ENCODE assay signal across 17 cellular contexts in genomic region chr2:208356846-208357574, GRCh38. TPM values are rescaled to one million over a fixed set of nuclear protein-coding genes. Genes with fewer than 3 reads are reported as not detected.
A peak's percentile ranks its signal among the peaks of the same experiment; 100 is the strongest.
DNase-seq lines count a peak whose midpoint lies in the region; ATAC-seq and TF ChIP-seq lines count a peak whose summit lies in the region.
"Had no signal": no experiment of that assay in that cellular context is flagged by ENCODE, and none has a peak within 500 bp of the region (broad histone marks: within the 10 kb centered on the region; RNA-seq: fewer than 3 reads in every experiment).

No MANE protein-coding gene starts in this region.

- H3K36me3 ChIP-seq in esophagus muscularis mucosa (peaks cover 21 to 47% (median 41%) of the 10 kb centered on the region in 4 donors), prostate gland (no peaks in the 10 kb centered on the region)

- H3K27ac ChIP-seq in esophagus muscularis mucosa (replicated peaks in 1 of 4) (peak overlapping the region in 3 of 4 donors; percentile 6 to 49 (median 15)), prostate gland (no peak overlapping the region)
- H3K27ac ChIP-seq: PC-9, tibial nerve had no signal

- peaks cover 46% of the 10 kb centered on the region for H3K36me3 Mint-ChIP-seq in activated CD4-positive, alpha-beta T cell treated with anti-CD3 and anti-CD28 coated beads, Interleukin-2, amount 10 ng/mL, durations not matched to agents 7 days and 5 days (ENCODE audit: low read depth)
- peaks cover 39% of the 10 kb centered on the region for H3K36me3 Mint-ChIP-seq in T-cell
- peaks cover 43% of the 10 kb centered on the region for H3K36me3 Mint-ChIP-seq in stimulated activated memory B cell treated with anti-CD40 and anti-IgM and Interleukin-4, amounts not matched to agents 10 μg/mL and 1 μg/mL and 100 μg/mL, for 72 hours

- H3K9me3 Mint-ChIP-seq in activated CD4-positive, alpha-beta T cell treated with anti-CD3 and anti-CD28 coated beads, Interleukin-2, amount 10 ng/mL, durations not matched to agents 7 days and 5 days: no peaks in the 10 kb centered on the region
- H3K9me3 Mint-ChIP-seq in T-cell: no peaks in the 10 kb centered on the region
- no peaks in the 10 kb centered on the region for H3K9me3 Mint-ChIP-seq in stimulated activated memory B cell treated with anti-CD40 and anti-IgM and Interleukin-4, amounts not matched to agents 10 μg/mL and 1 μg/mL and 100 μg/mL, for 72 hours
- H3K9me3 Mint-ChIP-seq: activated naive CD4-positive, alpha-beta T cell treated with anti-CD3 and anti-CD28 coated beads for 36 hours; T-helper 1 cell treated with Interleukin-12 subunit alpha and Interleukin-12 subunit beta and Interleukin-4 antibody, amounts not matched to agents 30 μg/mL and 1 μg/mL, for 36 hours had no signal

- H3K27me3 ChIP-seq in esophagus muscularis mucosa (no peaks in the 10 kb centered on the region), prostate gland (replicated peaks; ENCODE audit: insufficient read depth) (no peaks in the 10 kb centered on the region)
- H3K27me3 ChIP-seq: tibial nerve had no signal

- CTCF ChIA-PET in activated CD4-positive, alpha-beta T cell treated with anti-CD3 and anti-CD28 coated beads, Interleukin-2, amount 10 ng/mL, durations not matched to agents 7 days and 5 days (lab: Charles Lee): no interaction called here
- CTCF ChIA-PET in T-cell (lab: Charles Lee): interaction anchor here in 1 of 2 donors (0.8 kb wide), 1 partner anchor 17 kb away, joined by 4 read pairs; no protein-coding TSS in a partner anchor

- peak overlapping the region; percentile 56 for H3K27ac Mint-ChIP-seq in activated CD4-positive, alpha-beta T cell treated with anti-CD3 and anti-CD28 coated beads, Interleukin-2, amount 10 ng/mL, durations not matched to agents 7 days and 5 days
- peak overlapping the region; percentile 46 to 59 for H3K27ac Mint-ChIP-seq in T-cell
- H3K27ac Mint-ChIP-seq in stimulated activated memory B cell treated with anti-CD40 and anti-IgM and Interleukin-4, amounts not matched to agents 10 μg/mL and 1 μg/mL and 100 μg/mL, for 72 hours: peak overlapping the region; percentile 22
- H3K27ac Mint-ChIP-seq: activated naive CD4-positive, alpha-beta T cell treated with anti-CD3 and anti-CD28 coated beads for 36 hours; T-helper 1 cell treated with Interleukin-12 subunit alpha and Interleukin-12 subunit beta and Interleukin-4 antibody, amounts not matched to agents 30 μg/mL and 1 μg/mL, for 36 hours had no signal

- DNase-seq in activated CD4-positive, alpha-beta T cell treated with anti-CD3 and anti-CD28 coated beads, Interleukin-2, amount 10 ng/mL, durations not matched to agents 7 days and 5 days: no peak
- no peak for DNase-seq in activated CD4-positive, alpha-beta T cell treated with anti-CD3 and anti-CD28 coated beads for 4 hours
- DNase-seq in T-cell: no peak
- no peak for DNase-seq in esophagus muscularis mucosa (ENCODE audit: extremely low spot score)
- DNase-seq in prostate gland (ENCODE audit: low spot score): no peak
- no peak for DNase-seq in RKO (ENCODE audit: low spot score)
- DNase-seq: 8988T; activated naive CD4-positive, alpha-beta T cell treated with anti-CD3 and anti-CD28 coated beads for 36 hours; foreskin melanocyte; NCI-H446; PC-9 had no signal

- TF ChIP-seq CTCF in esophagus muscularis mucosa (IDR thresholded peaks at IDR 0.05) (no peak), prostate gland (IDR thresholded peaks at IDR 0.05) (no peak)

- no peak overlapping the region for H3K4me3 Mint-ChIP-seq in activated CD4-positive, alpha-beta T cell treated with anti-CD3 and anti-CD28 coated beads, Interleukin-2, amount 10 ng/mL, durations not matched to agents 7 days and 5 days
- H3K4me3 Mint-ChIP-seq in T-cell: no peak overlapping the region
- H3K4me3 Mint-ChIP-seq in stimulated activated memory B cell treated with anti-CD40 and anti-IgM and Interleukin-4, amounts not matched to agents 10 μg/mL and 1 μg/mL and 100 μg/mL, for 72 hours: no peak overlapping the region
- H3K4me3 Mint-ChIP-seq: activated naive CD4-positive, alpha-beta T cell treated with anti-CD3 and anti-CD28 coated beads for 36 hours; T-helper 1 cell treated with Interleukin-12 subunit alpha and Interleukin-12 subunit beta and Interleukin-4 antibody, amounts not matched to agents 30 μg/mL and 1 μg/mL, for 36 hours had no signal

- no peaks in the 10 kb centered on the region for H3K27me3 Mint-ChIP-seq in activated CD4-positive, alpha-beta T cell treated with anti-CD3 and anti-CD28 coated beads, Interleukin-2, amount 10 ng/mL, durations not matched to agents 7 days and 5 days
- no peaks in the 10 kb centered on the region for H3K27me3 Mint-ChIP-seq in T-cell
- H3K27me3 Mint-ChIP-seq in stimulated activated memory B cell treated with anti-CD40 and anti-IgM and Interleukin-4, amounts not matched to agents 10 μg/mL and 1 μg/mL and 100 μg/mL, for 72 hours: no peaks in the 10 kb centered on the region

- H3K9me3 ChIP-seq in esophagus muscularis mucosa: no peaks in the 10 kb centered on the region
- no peaks in the 10 kb centered on the region for H3K9me3 ChIP-seq in prostate gland

- no peaks in the 10 kb centered on the region for H3K4me1 Mint-ChIP-seq in activated CD4-positive, alpha-beta T cell treated with anti-CD3 and anti-CD28 coated beads, Interleukin-2, amount 10 ng/mL, durations not matched to agents 7 days and 5 days
- peaks cover 0 to 6% (median 3%) of the 10 kb centered on the region in 3 donors for H3K4me1 Mint-ChIP-seq in T-cell
- no peaks in the 10 kb centered on the region for H3K4me1 Mint-ChIP-seq in stimulated activated memory B cell treated with anti-CD40 and anti-IgM and Interleukin-4, amounts not matched to agents 10 μg/mL and 1 μg/mL and 100 μg/mL, for 72 hours

- POLR2A ChIA-PET in activated CD4-positive, alpha-beta T cell treated with anti-CD3 and anti-CD28 coated beads, Interleukin-2, amount 10 ng/mL, durations not matched to agents 7 days and 5 days (lab: Charles Lee): no interaction called here
- POLR2A ChIA-PET in T-cell (lab: Charles Lee): no interaction called here

- TF ChIP-seq POLR2A in esophagus muscularis mucosa (IDR thresholded peaks at IDR 0.05; ENCODE audit: low read depth) (no peak), prostate gland (IDR thresholded peaks at IDR 0.05) (no peak)

- intact Hi-C loops in esophagus muscularis mucosa (cut with DNase I): no loop called here
- intact Hi-C loops in prostate gland (cut with DNase I): no loop called here

- H3K4me1 ChIP-seq in esophagus muscularis mucosa (peaks cover 0 to 20% (median 13%) of the 10 kb centered on the region in 4 donors), prostate gland (replicated peaks) (no peaks in the 10 kb centered on the region)

- no peak for TF ChIP-seq EP300 in esophagus muscularis mucosa (IDR thresholded peaks at IDR 0.05)

- peak overlapping the region in 1 of 4 donors; percentile 14 for H3K4me3 ChIP-seq in esophagus muscularis mucosa
- H3K4me3 ChIP-seq in prostate gland: no peak overlapping the region
- H3K4me3 ChIP-seq: PC-9, tibial nerve had no signal

- 18% methylated on average over 1 of the region's 1 CpG for WGBS in esophagus muscularis mucosa
- 9% methylated on average over 1 of the region's 1 CpG for WGBS in prostate gland

- ATAC-seq in T-cell (replicated peaks in 1 of 4): no peak
- ATAC-seq in stimulated activated memory B cell treated with anti-CD40 and anti-IgM and Interleukin-4, amounts not matched to agents 10 μg/mL and 1 μg/mL and 100 μg/mL, for 72 hours: no peak
- no peak for ATAC-seq in GM19351 (IDR thresholded peaks at IDR 0.05; ENCODE audit: unreplicated experiment)

RNA-seq across cellular contexts. Expression of gene PTH2R, which starts 49.6 kb away (rescaled TPM):
- total RNA-seq in activated CD4-positive, alpha-beta T cell treated with anti-CD3 and anti-CD28 coated beads, Interleukin-2, amount 10 ng/mL, durations not matched to agents 7 days and 5 days: under 1 TPM in 1 of 2 experiments, not detected in 1; 0.10 TPM
- under 1 TPM in 1 of 5 donors, not detected in 4; 0.20 TPM for total RNA-seq in T-cell
- total RNA-seq in esophagus muscularis mucosa: under 1 TPM in 1 of 4 donors, not detected in 3; 0.17 TPM
- total RNA-seq in prostate gland: under 1 TPM; 0.09 to 0.34 TPM
- total RNA-seq: activated naive CD4-positive, alpha-beta T cell treated with anti-CD3 and anti-CD28 coated beads for 36 hours; H4; HT-29; PC-9; tibial nerve had no signal

Comparison
In these comparisons a context has a peak if more than half of its experiments do, and no peak if none do; other contexts are left out.
1. H3K27ac ChIP-seq: peak in esophagus muscularis mucosa (3 of 4); none in prostate gland (0 of 2).
2. Peak in every context shown above with its lines, with median percentiles within 50 percentile points of each other: H3K27ac Mint-ChIP-seq.